In the genomic region with DNA sequence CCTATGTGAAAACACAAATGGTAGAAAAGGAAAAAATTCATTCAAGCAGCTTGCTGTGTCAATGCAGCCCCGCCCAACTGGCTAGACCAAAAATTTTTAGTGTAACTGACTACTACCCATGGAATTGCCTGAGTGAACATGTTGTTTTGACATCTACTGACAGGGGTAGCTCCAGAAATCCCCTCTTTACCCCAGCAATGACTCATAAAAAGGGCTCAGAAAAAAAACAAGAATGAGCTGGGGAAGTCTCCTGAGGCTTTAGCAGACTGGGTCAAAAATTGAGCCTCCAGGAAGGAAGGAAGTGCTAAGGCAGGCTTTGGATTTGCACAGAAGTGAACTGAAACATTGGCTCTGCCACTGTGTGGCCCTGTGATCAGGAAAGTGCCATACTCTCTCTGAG, we compare ENCODE assay signal across 9 cellular contexts. TPM values are rescaled to one million over a fixed set of nuclear protein-coding genes. Genes with fewer than 3 reads are reported as not detected.
A peak's percentile ranks its signal among the peaks of the same experiment; 100 is the strongest.
DNase-seq lines count a peak whose midpoint lies in the region; ATAC-seq and TF ChIP-seq lines count a peak whose summit lies in the region.
"Had no signal": no experiment of that assay in that cellular context is flagged by ENCODE, and none has a peak within 500 bp of the region (broad histone marks: within the 10 kb centered on the region; RNA-seq: fewer than 3 reads in every experiment).

No MANE protein-coding gene starts in this region.

- ATAC-seq in GM19023 (IDR thresholded peaks at IDR 0.05; ENCODE audit: unreplicated experiment) (peak; percentile 80), HG02884 (IDR thresholded peaks at IDR 0.05; ENCODE audit: unreplicated experiment) (peak; percentile 89)
- ATAC-seq: T-cell had no signal

- H3K36me3 ChIP-seq in skeletal muscle satellite cell (ENCODE audit: insufficient read depth, low read length): no peaks in the 10 kb centered on the region

- peak overlapping the region; percentile 19 for H3K9ac ChIP-seq in skeletal muscle satellite cell (ENCODE audit: low read depth, low read length)

- DNase-seq in astrocyte of the spinal cord (ENCODE audit: low read depth, low spot score) (peak; percentile 43), NCI-H2227 (lab: John Stamatoyannopoulos, UW; ENCODE audit: unreplicated experiment) (no peak), GM19240 (ENCODE audit: insufficient read length, low spot score) (no peak), NCI-H748 treated with DMSO at 0.1 percent for 48 hours (lab: John Stamatoyannopoulos, UW) (no peak)
- no peak for DNase-seq in activated CD8-positive, alpha-beta memory T cell treated with anti-CD3 and anti-CD28 coated beads, Interleukin-2, amount 50 U/mL, for 4 hours
- DNase-seq: T-cell had no signal

- peak overlapping the region; percentile 4 for H3K4me2 ChIP-seq in skeletal muscle satellite cell (ENCODE audit: low read length)

- H3K4me1 ChIP-seq in skeletal muscle satellite cell (ENCODE audit: control insufficient read depth, insufficient read depth, low read length): peaks cover 14% of the 10 kb centered on the region

- H3K27me3 ChIP-seq in skeletal muscle satellite cell (ENCODE audit: control insufficient read depth, insufficient read depth, low read length): no peaks in the 10 kb centered on the region

- H3K4me3 ChIP-seq in astrocyte of the spinal cord (ENCODE audit: low read depth, low read length) (no peak overlapping the region), skeletal muscle satellite cell (ENCODE audit: low read length) (no peak overlapping the region)

- TF ChIP-seq CTCF in astrocyte of the spinal cord (IDR thresholded peaks at IDR 0.05; ENCODE audit: low read depth, low read length): no peak

- in situ Hi-C loops in astrocyte of the spinal cord (cut with HindIII; ENCODE audit: low sequenced_read_pairs): no loop called here

- H3K9me3 ChIP-seq in skeletal muscle satellite cell (replicated peaks; ENCODE audit: low read length): no peaks in the 10 kb centered on the region

RNA-seq across cellular contexts. Expression of a gene that starts 24.4 kb away (rescaled TPM):
- 14.2 and 14.7 TPM in 2 replicates for total RNA-seq in skeletal muscle satellite cell (2012; rRNA removed)
